2 cellular contexts compared by ENCODE assay signal in the genomic region with DNA sequence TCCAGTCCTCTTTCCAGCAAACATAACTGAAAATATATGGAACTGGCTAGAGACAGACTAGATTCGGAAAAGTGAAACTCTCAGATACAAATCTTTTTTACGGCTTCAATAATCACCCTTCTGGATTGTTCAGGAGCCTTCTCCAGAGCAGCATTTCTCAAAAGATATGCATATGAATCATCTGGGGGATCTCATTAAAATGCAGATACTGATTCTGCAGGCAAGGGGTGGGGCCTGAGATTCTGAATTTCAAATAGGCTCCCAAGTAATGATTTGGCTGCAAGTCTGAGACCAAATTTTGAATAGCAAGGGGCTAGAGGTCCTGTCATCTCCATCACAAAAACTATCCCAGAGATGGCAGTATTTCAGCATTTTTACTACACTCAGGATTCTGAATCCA.
TF ChIP-seq lines count a peak whose summit lies in the region.

No MANE protein-coding gene starts in this region.

TF ChIP-seq in SK-N-SH, 30 proteins besides CTCF, POLR2A, EP300 and RAD21 (continued from another document):
- TF ChIP-seq, protein P1, sequence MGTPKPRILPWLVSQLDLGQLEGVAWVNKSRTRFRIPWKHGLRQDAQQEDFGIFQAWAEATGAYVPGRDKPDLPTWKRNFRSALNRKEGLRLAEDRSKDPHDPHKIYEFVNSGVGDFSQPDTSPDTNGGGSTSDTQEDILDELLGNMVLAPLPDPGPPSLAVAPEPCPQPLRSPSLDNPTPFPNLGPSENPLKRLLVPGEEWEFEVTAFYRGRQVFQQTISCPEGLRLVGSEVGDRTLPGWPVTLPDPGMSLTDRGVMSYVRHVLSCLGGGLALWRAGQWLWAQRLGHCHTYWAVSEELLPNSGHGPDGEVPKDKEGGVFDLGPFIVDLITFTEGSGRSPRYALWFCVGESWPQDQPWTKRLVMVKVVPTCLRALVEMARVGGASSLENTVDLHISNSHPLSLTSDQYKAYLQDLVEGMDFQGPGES (IDR thresholded peaks at IDR 0.05; ENCODE audit: low read depth, low read length) = no peak
- TF ChIP-seq CHD2 (IDR thresholded peaks at IDR 0.05; ENCODE audit: low read length, partially characterized antibody) (no peak), PBX3 (IDR thresholded peaks at IDR 0.05) (no peak), RFX5 (IDR thresholded peaks at IDR 0.05; ENCODE audit: low read length) (no peak), FOXJ3 (CRISPR knock-in tag; IDR thresholded peaks at IDR 0.05) (no peak), USF1 (IDR thresholded peaks at IDR 0.05; ENCODE audit: borderline replicate concordance, low read depth) (no peak), GABPA (IDR thresholded peaks at IDR 0.05; ENCODE audit: low read depth) (no peak), MEF2A (IDR thresholded peaks at IDR 0.05; ENCODE audit: borderline replicate concordance, low read depth) (no peak), MAX (IDR thresholded peaks at IDR 0.05; ENCODE audit: low read depth) (no peak)

TF ChIP-seq in SK-N-SH treated with all-trans-retinoic acid at 6 μM for 48 hours, 23 proteins besides CTCF, POLR2A, EP300 and RAD21 (continued from another document):
- TF ChIP-seq, protein P2, sequence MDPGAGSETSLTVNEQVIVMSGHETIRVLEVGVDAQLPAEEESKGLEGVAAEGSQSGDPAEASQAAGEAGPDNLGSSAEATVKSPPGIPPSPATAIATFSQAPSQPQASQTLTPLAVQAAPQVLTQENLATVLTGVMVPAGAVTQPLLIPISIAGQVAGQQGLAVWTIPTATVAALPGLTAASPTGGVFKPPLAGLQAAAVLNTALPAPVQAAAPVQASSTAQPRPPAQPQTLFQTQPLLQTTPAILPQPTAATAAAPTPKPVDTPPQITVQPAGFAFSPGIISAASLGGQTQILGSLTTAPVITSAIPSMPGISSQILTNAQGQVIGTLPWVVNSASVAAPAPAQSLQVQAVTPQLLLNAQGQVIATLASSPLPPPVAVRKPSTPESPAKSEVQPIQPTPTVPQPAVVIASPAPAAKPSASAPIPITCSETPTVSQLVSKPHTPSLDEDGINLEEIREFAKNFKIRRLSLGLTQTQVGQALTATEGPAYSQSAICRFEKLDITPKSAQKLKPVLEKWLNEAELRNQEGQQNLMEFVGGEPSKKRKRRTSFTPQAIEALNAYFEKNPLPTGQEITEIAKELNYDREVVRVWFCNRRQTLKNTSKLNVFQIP (CRISPR knock-in tag; IDR thresholded peaks at IDR 0.05; ENCODE audit: borderline replicate concordance, low read depth) = no peak
- TF ChIP-seq GLIS3 (CRISPR knock-in tag; IDR thresholded peaks at IDR 0.05) (no peak), ZNF70 (CRISPR knock-in tag; IDR thresholded peaks at IDR 0.05) (no peak), CSRNP3 (CRISPR knock-in tag; IDR thresholded peaks at IDR 0.05) (no peak)
